In genomic region chr3:1677576-1678164, GRCh38 we compare ENCODE assay signal across 19 cellular contexts.
DNase-seq lines count a peak whose midpoint lies in the region; ATAC-seq and TF ChIP-seq lines count a peak whose summit lies in the region.
"Had no signal": no experiment of that assay in that cellular context is flagged by ENCODE, and none has a peak within 500 bp of the region (broad histone marks: within the 10 kb centered on the region; RNA-seq: fewer than 3 reads in every experiment).

No MANE protein-coding gene starts in this region.

- peak; percentile 35 for DNase-seq in NCI-H1092 treated with DMSO at 0.1 percent for 48 hours (lab: John Stamatoyannopoulos, UW)
- no peak for DNase-seq in NCI-H1092 (lab: John Stamatoyannopoulos, UW)
- peak; percentile 18 for DNase-seq in A673 (ENCODE audit: low spot score)
- peak; percentile 47 for DNase-seq in NCI-H82 (lab: John Stamatoyannopoulos, UW)
- peak; percentile 62 for DNase-seq in mesendoderm
- no peak for DNase-seq in stimulated activated naive CD8-positive, alpha-beta T cell treated with anti-CD3 and anti-CD28 coated beads, Interleukin-15, Interleukin-2, amounts not matched to agents 100 U/mL and 50 U/mL, for 24 hours
- DNase-seq in NK-92 (lab: John Stamatoyannopoulos, UW; ENCODE audit: unreplicated experiment), result no peak
- DNase-seq: DMS79 treated with DMSO at 0.1 percent for 48 hours; H7; HFFc6; NCI-H1694; NCI-H2171 treated with DMSO at 0.1 percent for 48 hours; NK-92 treated with Interleukin-12 subunit alpha and Interleukin-12 subunit beta, amount 100 ng/mL, for 24 hours; Right ventricle myocardium superior had no signal

- H2BK15ac ChIP-seq in mesendoderm (replicated peaks; ENCODE audit: low read depth), result no peak overlapping the region

- H3K36me3 ChIP-seq in A673 (ENCODE audit: insufficient read depth, low read length, poor library complexity, severe bottlenecking) (no peaks in the 10 kb centered on the region), mesendoderm (ENCODE audit: control insufficient read depth, insufficient read depth, low read length) (no peaks in the 10 kb centered on the region)

- no peak overlapping the region for H3K27ac ChIP-seq in A673 (ENCODE audit: low read depth, low read length, poor library complexity, severe bottlenecking)
- H3K27ac ChIP-seq in mesendoderm (ENCODE audit: low read depth, low read length), result no peak overlapping the region
- H3K27ac ChIP-seq: 22Rv1, HL-60, KMS-11, SK-N-MC had no signal

- CTCF ChIA-PET in A673 (lab: Charles Lee), result no interaction called here

- H3K56ac ChIP-seq in mesendoderm (ENCODE audit: low read length), result no peak overlapping the region

- H3K9ac ChIP-seq in mesendoderm (ENCODE audit: low read length), result no peak overlapping the region
- H3K9ac ChIP-seq: KMS-11 had no signal

- no peak overlapping the region for H3K4me3 ChIP-seq in A673 (ENCODE audit: low read depth, low read length, poor library complexity, severe bottlenecking)
- no peak overlapping the region for H3K4me3 ChIP-seq in mesendoderm (ENCODE audit: low read length)
- H3K4me3 ChIP-seq: SK-N-MC had no signal

- H3K9me3 ChIP-seq in A673 (ENCODE audit: low read depth, low read length, poor library complexity, severe bottlenecking), result peaks cover 5% of the 10 kb centered on the region

- H3K4me1 ChIP-seq in A673 (ENCODE audit: insufficient read depth, low read length, poor library complexity, severe bottlenecking) (no peaks in the 10 kb centered on the region), mesendoderm (ENCODE audit: control insufficient read depth, low read depth, low read length) (no peaks in the 10 kb centered on the region)

- no peak overlapping the region for H2AK5ac ChIP-seq in mesendoderm (ENCODE audit: low read length)

- H2BK120ac ChIP-seq in mesendoderm (ENCODE audit: low read depth, low read length), result no peak overlapping the region

- no peak for TF ChIP-seq CTCF in A673 (conservative IDR thresholded peaks at IDR 0.05; ENCODE audit: low read depth, low read length)

- H3K18ac ChIP-seq in mesendoderm (ENCODE audit: low read length), result no peak overlapping the region

- no peak overlapping the region for H2BK5ac ChIP-seq in mesendoderm (ENCODE audit: low read length)

- no peak for ATAC-seq in stimulated activated naive CD8-positive, alpha-beta T cell treated with anti-CD3 and anti-CD28 coated beads, Interleukin-15, Interleukin-2, amounts not matched to agents 100 U/mL and 50 U/mL, for 24 hours
- ATAC-seq in HG03159 (IDR thresholded peaks at IDR 0.05; ENCODE audit: unreplicated experiment), result no peak

- no TSS peak for BruUV-seq in A673 (replicated peaks; lab: Mats Ljungman, UMichigan)

- H3K4ac ChIP-seq in mesendoderm (ENCODE audit: low read depth, low read length), result no peak overlapping the region

- H3K79me2 ChIP-seq in mesendoderm (ENCODE audit: control insufficient read depth, insufficient read depth, low read length), result no peaks in the 10 kb centered on the region

- H3K23ac ChIP-seq in mesendoderm (ENCODE audit: low read length), result no peak overlapping the region

- no peaks in the 10 kb centered on the region for H3K79me1 ChIP-seq in mesendoderm (ENCODE audit: low read length)

- H4K8ac ChIP-seq in mesendoderm (ENCODE audit: low read depth, low read length), result no peak overlapping the region

- WGBS in mesendoderm (ENCODE audit: extremely low coverage, insufficient coverage, low lambda C conversion rate), result no CpG with 5 or more reads among the region's 7 CpGs

- no peak overlapping the region for H3K4me2 ChIP-seq in mesendoderm (ENCODE audit: low read length)
- H3K4me2 ChIP-seq: KMS-11 had no signal

- H3K27me3 ChIP-seq in A673 (replicated peaks; ENCODE audit: insufficient read depth, low read depth, low read length, poor library complexity) (no peaks in the 10 kb centered on the region), mesendoderm (ENCODE audit: insufficient read depth, low read length, poor library complexity) (no peaks in the 10 kb centered on the region)

- intact Hi-C loops in A673 (cut with micrococcal nuclease; ENCODE audit: unreplicated experiment), result no loop called here

- POLR2A ChIA-PET in A673 (lab: Charles Lee; ENCODE audit: low non-redundant PET), result no interaction called here

- no peak overlapping the region for H4K5ac ChIP-seq in mesendoderm (ENCODE audit: low read length)

Comparison
In these comparisons a context has a peak if more than half of its experiments do, and no peak if none do; other contexts are left out.
1. DNase-seq: peak in NCI-H1092 treated with DMSO at 0.1 percent for 48 hours (single experiment), A673 (single experiment), NCI-H82 (single experiment) and mesendoderm (single experiment); none in NCI-H1092 (single experiment), stimulated activated naive CD8-positive, alpha-beta T cell treated with anti-CD3 and anti-CD28 coated beads, Interleukin-15, Interleukin-2, amounts not matched to agents 100 U/mL and 50 U/mL, for 24 hours (single experiment) and NK-92 (single experiment).